Comparison of ENCODE assay signal across 1 cellular context in genomic region chr9:133396952-133397351, GRCh38.
A peak's percentile ranks its signal among the peaks of the same experiment; 100 is the strongest.
TF ChIP-seq lines count a peak whose summit lies in the region.

No MANE protein-coding gene starts in this region.

TF ChIP-seq in HepG2, 621 proteins besides CTCF, POLR2A, EP300 and RAD21:
- no peak for TF ChIP-seq ZNF776 (CRISPR knock-in tag; IDR thresholded peaks at IDR 0.05)
- TF ChIP-seq YY1 (IDR thresholded peaks at IDR 0.05; ENCODE audit: insufficient read depth, insufficient replicate concordance, low read depth, low read length): no peak
- no peak for TF ChIP-seq ZFAT (CRISPR knock-in tag; conservative IDR thresholded peaks at IDR 0.05)
- peak; percentile 40 for TF ChIP-seq STAG1 (CRISPR knock-in tag; IDR thresholded peaks at IDR 0.05)
- TF ChIP-seq ZNF737 (CRISPR knock-in tag; IDR thresholded peaks at IDR 0.05; ENCODE audit: borderline replicate concordance): no peak
- TF ChIP-seq ATF3 (CRISPR knock-in tag; IDR thresholded peaks at IDR 0.05): no peak
- TF ChIP-seq HMGXB4 (CRISPR knock-in tag; IDR thresholded peaks at IDR 0.05; ENCODE audit: borderline replicate concordance in 1 of 2, low read depth in 1 of 2): 0 out of 4 replicates have a peak, but pooled peaks of 1 of the 2 experiments have one; percentile 29
- 0 out of 2 replicates have a peak, but pooled peaks have one; percentile 43 for TF ChIP-seq ZNF556 (CRISPR knock-in tag; IDR thresholded peaks at IDR 0.05; ENCODE audit: borderline replicate concordance)
- 0 out of 2 replicates have a peak, but pooled peaks have one; percentile 23 for TF ChIP-seq MEIS1 (CRISPR knock-in tag; IDR thresholded peaks at IDR 0.05; ENCODE audit: borderline replicate concordance)
- TF ChIP-seq NONO (IDR thresholded peaks at IDR 0.05): no peak
- TF ChIP-seq NONO (CRISPR knock-in tag; conservative IDR thresholded peaks at IDR 0.05): 0 out of 2 replicates have a peak, but pooled peaks have one; percentile 20
- no peak for TF ChIP-seq NR1H2 (CRISPR knock-in tag; IDR thresholded peaks at IDR 0.05; ENCODE audit: borderline replicate concordance, low read depth)
- TF ChIP-seq ZHX1 (CRISPR knock-in tag; IDR thresholded peaks at IDR 0.05; ENCODE audit: low read depth): no peak
- 0 out of 2 replicates have a peak, but pooled peaks have one; percentile 25 for TF ChIP-seq ZNF687 (CRISPR knock-in tag; IDR thresholded peaks at IDR 0.05)
- peak; percentile 30 for TF ChIP-seq XRCC5 (optimal IDR thresholded peaks at IDR 0.05; ENCODE audit: low read length)
